1 cellular context compared by ENCODE assay signal in genomic region chr1:36511804-36512798, GRCh38.
TF ChIP-seq lines count a peak whose summit lies in the region.

No MANE protein-coding gene starts in this region.

TF ChIP-seq in HCT116, 20 proteins besides CTCF, POLR2A, EP300 and RAD21:
- TF ChIP-seq MAX (IDR thresholded peaks at IDR 0.05) (no peak), FOSL1 (IDR thresholded peaks at IDR 0.05; ENCODE audit: low read depth) (no peak), ATF3 (IDR thresholded peaks at IDR 0.05) (no peak), CEBPB (IDR thresholded peaks at IDR 0.05; ENCODE audit: low read depth) (no peak), EGR1 (IDR thresholded peaks at IDR 0.05; ENCODE audit: low read depth) (no peak), EZH2phosphoT487 (IDR thresholded peaks at IDR 0.05; ENCODE audit: borderline replicate concordance) (no peak), REST (IDR thresholded peaks at IDR 0.05; ENCODE audit: low read depth) (no peak), SRF (IDR thresholded peaks at IDR 0.05; ENCODE audit: low read depth) (no peak), TCF7L2 (IDR thresholded peaks at IDR 0.05; ENCODE audit: borderline replicate concordance, extremely low read depth, insufficient read depth, insufficient read length) (no peak), ELF1 (IDR thresholded peaks at IDR 0.05; ENCODE audit: borderline replicate concordance, low read depth) (no peak), ZBTB33 (IDR thresholded peaks at IDR 0.05; ENCODE audit: extremely low read depth, insufficient replicate concordance, low read length) (no peak), CBX3 (IDR thresholded peaks at IDR 0.05; ENCODE audit: low read depth) (no peak), ZNF274 (IDR thresholded peaks at IDR 0.05; ENCODE audit: low read depth, low read length) (no peak), SP1 (IDR thresholded peaks at IDR 0.05; ENCODE audit: low read depth) (no peak), EZH2 (IDR thresholded peaks at IDR 0.05) (no peak), SIN3A (IDR thresholded peaks at IDR 0.05; ENCODE audit: low read depth) (no peak), POLR2AphosphoS5 (IDR thresholded peaks at IDR 0.05; ENCODE audit: low read depth, low read length) (no peak), ZFX (IDR thresholded peaks at IDR 0.05) (no peak), JUND (IDR thresholded peaks at IDR 0.05) (no peak), YY1 (IDR thresholded peaks at IDR 0.05; ENCODE audit: extremely low read depth, insufficient replicate concordance, low read depth, low read length) (no peak)
